1 cellular context compared by ENCODE assay signal in genomic region chr3:172129868-172130751, GRCh38.
TF ChIP-seq lines count a peak whose summit lies in the region.

No MANE protein-coding gene starts in this region.

TF ChIP-seq in GM12878, 131 proteins besides CTCF, POLR2A, EP300 and RAD21 (continued from another document):
- TF ChIP-seq E2F4 (IDR thresholded peaks at IDR 0.05; ENCODE audit: low read depth, low read length): no peak
- no peak for TF ChIP-seq MLLT1 (IDR thresholded peaks at IDR 0.05)
- TF ChIP-seq IKZF2 (IDR thresholded peaks at IDR 0.05): no peak
- TF ChIP-seq SP1 (IDR thresholded peaks at IDR 0.05; ENCODE audit: low read depth, low read length): no peak
- TF ChIP-seq GABPA (IDR thresholded peaks at IDR 0.05; ENCODE audit: low read depth): no peak
- TF ChIP-seq RCOR1 (conservative IDR thresholded peaks at IDR 0.05; ENCODE audit: low read depth, low read length): no peak
- no peak for TF ChIP-seq ZBED1 (IDR thresholded peaks at IDR 0.05; ENCODE audit: borderline replicate concordance)
- TF ChIP-seq SREBF1 (IDR thresholded peaks at IDR 0.05; ENCODE audit: low read length): no peak
- peak in 1 of 2 experiments; percentile 8; a peak in 1 of 4 replicates for TF ChIP-seq CEBPB (IDR thresholded peaks at IDR 0.05; ENCODE audit: borderline replicate concordance in 1 of 2, low read depth in 2 of 2, low read length in 2 of 2)
- TF ChIP-seq RELA (IDR thresholded peaks at IDR 0.05; ENCODE audit: borderline replicate concordance, partially characterized antibody): no peak
- TF ChIP-seq CUX1 (IDR thresholded peaks at IDR 0.05; ENCODE audit: insufficient replicate concordance, low read depth, low read length): no peak
- TF ChIP-seq BMI1 (IDR thresholded peaks at IDR 0.05; ENCODE audit: borderline replicate concordance): no peak
- TF ChIP-seq FOXK2 (IDR thresholded peaks at IDR 0.05): no peak
- TF ChIP-seq RELB (IDR thresholded peaks at IDR 0.05; ENCODE audit: low read depth): no peak
- TF ChIP-seq NFYA (IDR thresholded peaks at IDR 0.05; ENCODE audit: borderline replicate concordance, low read depth, low read length): no peak
- TF ChIP-seq, protein P1, sequence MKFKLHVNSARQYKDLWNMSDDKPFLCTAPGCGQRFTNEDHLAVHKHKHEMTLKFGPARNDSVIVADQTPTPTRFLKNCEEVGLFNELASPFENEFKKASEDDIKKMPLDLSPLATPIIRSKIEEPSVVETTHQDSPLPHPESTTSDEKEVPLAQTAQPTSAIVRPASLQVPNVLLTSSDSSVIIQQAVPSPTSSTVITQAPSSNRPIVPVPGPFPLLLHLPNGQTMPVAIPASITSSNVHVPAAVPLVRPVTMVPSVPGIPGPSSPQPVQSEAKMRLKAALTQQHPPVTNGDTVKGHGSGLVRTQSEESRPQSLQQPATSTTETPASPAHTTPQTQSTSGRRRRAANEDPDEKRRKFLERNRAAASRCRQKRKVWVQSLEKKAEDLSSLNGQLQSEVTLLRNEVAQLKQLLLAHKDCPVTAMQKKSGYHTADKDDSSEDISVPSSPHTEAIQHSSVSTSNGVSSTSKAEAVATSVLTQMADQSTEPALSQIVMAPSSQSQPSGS (IDR thresholded peaks at IDR 0.05; ENCODE audit: low read length): no peak
- TF ChIP-seq NFIC (IDR thresholded peaks at IDR 0.05; ENCODE audit: low read depth, low read length): no peak
